13 cellular contexts compared by ENCODE assay signal in the genomic region with DNA sequence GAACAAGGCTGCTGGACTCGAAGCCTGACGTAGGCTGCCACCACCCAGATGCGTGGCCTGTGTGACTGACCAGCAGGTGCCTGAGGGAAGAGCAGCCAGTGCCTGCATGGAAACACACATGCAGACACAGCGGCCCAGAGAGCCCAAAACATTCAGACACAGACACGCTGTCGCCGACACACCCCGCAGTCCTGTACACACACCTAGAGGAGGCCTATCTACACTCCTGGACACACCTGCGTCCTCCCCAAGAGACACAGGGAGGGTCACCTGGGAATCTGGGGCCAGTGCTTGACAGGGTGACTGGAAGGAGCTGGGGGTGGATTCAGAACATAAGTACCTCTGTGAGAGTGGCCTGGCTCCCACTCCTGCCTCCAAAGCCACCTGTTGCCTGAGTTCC. TPM values are rescaled to one million over a fixed set of nuclear protein-coding genes. Genes with fewer than 3 reads are reported as not detected.
A peak's percentile ranks its signal among the peaks of the same experiment; 100 is the strongest.
DNase-seq lines count a peak whose midpoint lies in the region; ATAC-seq and TF ChIP-seq lines count a peak whose summit lies in the region.
"Had no signal": no experiment of that assay in that cellular context is flagged by ENCODE, and none has a peak within 500 bp of the region (broad histone marks: within the 10 kb centered on the region; RNA-seq: fewer than 3 reads in every experiment).

No MANE protein-coding gene starts in this region.

- H3K9me3 ChIP-seq in breast epithelium = no peaks in the 10 kb centered on the region
- H3K9me3 ChIP-seq in vagina = no peaks in the 10 kb centered on the region
- H3K9me3 ChIP-seq in thyroid gland = no peaks in the 10 kb centered on the region
- H3K9me3 ChIP-seq: BE2C, SJCRH30 had no signal

- TF ChIP-seq CTCF in breast epithelium (IDR thresholded peaks at IDR 0.05) (no peak), MCF 10A (IDR thresholded peaks at IDR 0.05; ENCODE audit: unreplicated experiment) (no peak), vagina (IDR thresholded peaks at IDR 0.05) (no peak), thyroid gland (IDR thresholded peaks at IDR 0.05) (no peak), osteocyte (IDR thresholded peaks at IDR 0.05) (no peak)
- TF ChIP-seq CTCF in activated CD8-positive, alpha-beta T cell treated with anti-CD3 and anti-CD28 coated beads for 36 hours (IDR thresholded peaks at IDR 0.05) = no peak

- POLR2A ChIA-PET in MCF 10A (lab: Yijun Ruan, JAX) = no interaction called here
- POLR2A ChIA-PET in activated CD8-positive, alpha-beta T cell treated with anti-CD3 and anti-CD28 coated beads for 36 hours (lab: Charles Lee) = interaction anchor here (0.8 to 26.8 kb wide), 10 partner anchors 5 to 1506 kb away, joined by 3 to 1558 read pairs (median 14); a partner anchor contains a TSS

- no TSS peak for BruUV-seq in MCF 10A (replicated peaks; lab: Mats Ljungman, UMichigan)

- no peak overlapping the region for H3K27ac Mint-ChIP-seq in MCF 10A (ENCODE audit: low read depth, unreplicated experiment)
- peak overlapping the region; percentile 96 for H3K27ac Mint-ChIP-seq in activated CD8-positive, alpha-beta T cell treated with anti-CD3 and anti-CD28 coated beads for 36 hours
- H3K27ac Mint-ChIP-seq in memory B cell = peak overlapping the region; percentile 100
- no peak overlapping the region for H3K27ac Mint-ChIP-seq in osteocyte (ENCODE audit: unreplicated experiment)

- no peaks in the 10 kb centered on the region for H3K27me3 ChIP-seq in breast epithelium
- no peaks in the 10 kb centered on the region for H3K27me3 ChIP-seq in vagina
- H3K27me3 ChIP-seq in thyroid gland = no peaks in the 10 kb centered on the region
- H3K27me3 ChIP-seq: BE2C, cardiac muscle cell, SJCRH30 had no signal

- H3K4me1 Mint-ChIP-seq in MCF 10A (ENCODE audit: insufficient read depth, unreplicated experiment) = no peaks in the 10 kb centered on the region
- no peaks in the 10 kb centered on the region for H3K4me1 Mint-ChIP-seq in activated CD8-positive, alpha-beta T cell treated with anti-CD3 and anti-CD28 coated beads for 36 hours (ENCODE audit: low read depth)
- H3K4me1 Mint-ChIP-seq in memory B cell = peaks cover 60% of the 10 kb centered on the region
- H3K4me1 Mint-ChIP-seq in osteocyte (ENCODE audit: unreplicated experiment) = peaks cover 5% of the 10 kb centered on the region

- H3K9me3 Mint-ChIP-seq in MCF 10A (ENCODE audit: unreplicated experiment) (no peaks in the 10 kb centered on the region), memory B cell (no peaks in the 10 kb centered on the region), osteocyte (ENCODE audit: unreplicated experiment) (no peaks in the 10 kb centered on the region)
- H3K9me3 Mint-ChIP-seq in activated CD8-positive, alpha-beta T cell treated with anti-CD3 and anti-CD28 coated beads for 36 hours = no peaks in the 10 kb centered on the region

- intact Hi-C loops in breast epithelium (cut with DNase I; ENCODE audit: low total_unique reads) = no loop called here
- intact Hi-C loops in MCF 10A (cut with micrococcal nuclease) = no loop called here
- intact Hi-C loops in activated CD8-positive, alpha-beta T cell treated with anti-CD3 and anti-CD28 coated beads for 36 hours (cut with micrococcal nuclease) = loop anchor here (5.0 to 10.0 kb wide), 3 partner anchors 83 to 770 kb away; a partner anchor contains a TSS
- intact Hi-C loops in vagina (cut with DNase I) = no loop called here
- intact Hi-C loops in thyroid gland (cut with DNase I) = no loop called here

- H3K4me3 Mint-ChIP-seq in MCF 10A (ENCODE audit: unreplicated experiment) = no peak overlapping the region
- peak overlapping the region; percentile 81 for H3K4me3 Mint-ChIP-seq in activated CD8-positive, alpha-beta T cell treated with anti-CD3 and anti-CD28 coated beads for 36 hours
- peak overlapping the region; percentile 97 for H3K4me3 Mint-ChIP-seq in memory B cell
- H3K4me3 Mint-ChIP-seq in osteocyte (ENCODE audit: unreplicated experiment) = no peak overlapping the region

- H3K4me3 ChIP-seq in breast epithelium (no peak overlapping the region), vagina (no peak overlapping the region), thyroid gland (replicated peaks in 1 of 3) (no peak overlapping the region)
- H3K4me3 ChIP-seq: cardiac muscle cell, SJCRH30 had no signal

- ATAC-seq in activated CD8-positive, alpha-beta T cell treated with anti-CD3 and anti-CD28 coated beads for 36 hours = no peak
- no peak for ATAC-seq in memory B cell (ENCODE audit: low read depth)

- H3K36me3 Mint-ChIP-seq in MCF 10A (ENCODE audit: insufficient read depth, unreplicated experiment) = no peaks in the 10 kb centered on the region
- peaks cover 72% of the 10 kb centered on the region for H3K36me3 Mint-ChIP-seq in activated CD8-positive, alpha-beta T cell treated with anti-CD3 and anti-CD28 coated beads for 36 hours (ENCODE audit: low read depth)
- peaks cover 24% of the 10 kb centered on the region for H3K36me3 Mint-ChIP-seq in memory B cell
- H3K36me3 Mint-ChIP-seq in osteocyte (ENCODE audit: unreplicated experiment) = no peaks in the 10 kb centered on the region

- TF ChIP-seq POLR2A in breast epithelium (IDR thresholded peaks at IDR 0.05) (no peak), vagina (IDR thresholded peaks at IDR 0.05) (no peak), thyroid gland (IDR thresholded peaks at IDR 0.05) (no peak)

- 55 to 57% methylated on average over 7 to 9 of the region's 9 CpGs for WGBS in thyroid gland, 2 donors

- CTCF ChIA-PET in MCF 10A (lab: Yijun Ruan, JAX) = interaction anchor here (1.6 kb wide), 1 partner anchor 83 kb away, joined by 4 read pairs; a partner anchor contains a TSS
- CTCF ChIA-PET in activated CD8-positive, alpha-beta T cell treated with anti-CD3 and anti-CD28 coated beads for 36 hours (lab: Charles Lee) = interaction anchor here (2.9 to 4.7 kb wide), 2 partner anchors 9 to 10 kb away, joined by 21 to 68 read pairs; no protein-coding TSS in a partner anchor

- H3K36me3 ChIP-seq in breast epithelium = no peaks in the 10 kb centered on the region
- H3K36me3 ChIP-seq in vagina = no peaks in the 10 kb centered on the region
- H3K36me3 ChIP-seq in thyroid gland = no peaks in the 10 kb centered on the region
- H3K36me3 ChIP-seq: BE2C, cardiac muscle cell, SJCRH30 had no signal

- H3K27ac ChIP-seq in breast epithelium = peak overlapping the region; percentile 81 to 89
- H3K27ac ChIP-seq in vagina = peak overlapping the region; percentile 81
- H3K27ac ChIP-seq in thyroid gland = no peak overlapping the region
- H3K27ac ChIP-seq: cardiac muscle cell, SJCRH30 had no signal

- DNase-seq in breast epithelium (ENCODE audit: low spot score in 2 of 2) (no peak), MCF 10A (ENCODE audit: unreplicated experiment) (no peak), memory B cell (ENCODE audit: low spot score in 2 of 2) (no peak), vagina (ENCODE audit: extremely low spot score in 2 of 2) (no peak), medulla oblongata (ENCODE audit: extremely low spot score) (no peak), thyroid gland (no peak), osteocyte (ENCODE audit: extremely low spot score, unreplicated experiment) (no peak)
- no peak for DNase-seq in activated CD8-positive, alpha-beta T cell treated with anti-CD3 and anti-CD28 coated beads for 36 hours
- DNase-seq: BE2C, NCI-H345, SJCRH30 had no signal

- H3K27me3 Mint-ChIP-seq in MCF 10A (ENCODE audit: insufficient read depth, unreplicated experiment) (no peaks in the 10 kb centered on the region), memory B cell (no peaks in the 10 kb centered on the region), osteocyte (ENCODE audit: unreplicated experiment) (no peaks in the 10 kb centered on the region)
- H3K27me3 Mint-ChIP-seq in activated CD8-positive, alpha-beta T cell treated with anti-CD3 and anti-CD28 coated beads for 36 hours = peaks cover 7% of the 10 kb centered on the region

- peaks cover 12 to 22% of the 10 kb centered on the region in 2 donors for H3K4me1 ChIP-seq in breast epithelium
- H3K4me1 ChIP-seq in vagina = peaks cover 43% of the 10 kb centered on the region
- H3K4me1 ChIP-seq in thyroid gland = no peaks in the 10 kb centered on the region

RNA-seq across cellular contexts. Expression of a gene that starts 6.1 kb away (rescaled TPM):
- total RNA-seq in breast epithelium (10 to 100 TPM in 2 of 3 donors, 1 to 10 TPM in 1; 2.6 to 42.1 (median 26.9) TPM), MCF 10A (2022) (not detected in 2 replicates), vagina (7.1 TPM), thyroid gland (10 to 100 TPM; 19.5 to 35.4 (median 22.1) TPM), osteocyte (0.05 TPM in 1 of 2 replicates, not detected in the other)
- total RNA-seq in activated CD8-positive, alpha-beta T cell treated with anti-CD3 and anti-CD28 coated beads for 36 hours = 10 to 100 TPM; 21.1 to 24.1 TPM

RNA-seq across cellular contexts. Expression of a gene that starts 17.3 kb away (rescaled TPM):
- total RNA-seq in breast epithelium (10 to 100 TPM; 46.4 to 61.6 (median 48.2) TPM), MCF 10A (2022) (63.4 and 90.8 TPM in 2 replicates), vagina (31.4 TPM), thyroid gland (10 to 100 TPM; 38.2 to 56.3 (median 44.2) TPM), osteocyte (77.0 and 80.6 TPM in 2 replicates)
- total RNA-seq in activated CD8-positive, alpha-beta T cell treated with anti-CD3 and anti-CD28 coated beads for 36 hours = 100 to 1,000 TPM; 104 to 110 TPM

RNA-seq across cellular contexts. Expression of a gene that starts 53.9 kb away (rescaled TPM):
- total RNA-seq in breast epithelium (under 1 TPM in 1 of 3 donors, not detected in 2; 0.16 TPM), MCF 10A (2022) (0.19 TPM in 1 of 2 replicates, not detected in the other), vagina (not detected), thyroid gland (under 1 TPM in 2 of 4 donors, not detected in 2; 0.24 to 0.45 TPM), osteocyte (not detected in 2 replicates)
- not detected for total RNA-seq in activated CD8-positive, alpha-beta T cell treated with anti-CD3 and anti-CD28 coated beads for 36 hours
- total RNA-seq: cardiac muscle cell, lung microvascular endothelial cell had no signal

Comparison
In these comparisons a context has a peak if more than half of its experiments do, and no peak if none do; other contexts are left out.
1. H3K27ac ChIP-seq: peak in breast epithelium (2 of 2) and vagina (single experiment); none in thyroid gland (0 of 3).
2. H3K27ac Mint-ChIP-seq: peak in activated CD8-positive, alpha-beta T cell treated with anti-CD3 and anti-CD28 coated beads for 36 hours (single experiment) and memory B cell (single experiment); none in MCF 10A (single experiment) and osteocyte (single experiment).
3. H3K4me3 Mint-ChIP-seq: peak in activated CD8-positive, alpha-beta T cell treated with anti-CD3 and anti-CD28 coated beads for 36 hours (single experiment) and memory B cell (single experiment); none in MCF 10A (single experiment) and osteocyte (single experiment).